ENCODE assay signal across 8 cellular contexts in the genomic region with DNA sequence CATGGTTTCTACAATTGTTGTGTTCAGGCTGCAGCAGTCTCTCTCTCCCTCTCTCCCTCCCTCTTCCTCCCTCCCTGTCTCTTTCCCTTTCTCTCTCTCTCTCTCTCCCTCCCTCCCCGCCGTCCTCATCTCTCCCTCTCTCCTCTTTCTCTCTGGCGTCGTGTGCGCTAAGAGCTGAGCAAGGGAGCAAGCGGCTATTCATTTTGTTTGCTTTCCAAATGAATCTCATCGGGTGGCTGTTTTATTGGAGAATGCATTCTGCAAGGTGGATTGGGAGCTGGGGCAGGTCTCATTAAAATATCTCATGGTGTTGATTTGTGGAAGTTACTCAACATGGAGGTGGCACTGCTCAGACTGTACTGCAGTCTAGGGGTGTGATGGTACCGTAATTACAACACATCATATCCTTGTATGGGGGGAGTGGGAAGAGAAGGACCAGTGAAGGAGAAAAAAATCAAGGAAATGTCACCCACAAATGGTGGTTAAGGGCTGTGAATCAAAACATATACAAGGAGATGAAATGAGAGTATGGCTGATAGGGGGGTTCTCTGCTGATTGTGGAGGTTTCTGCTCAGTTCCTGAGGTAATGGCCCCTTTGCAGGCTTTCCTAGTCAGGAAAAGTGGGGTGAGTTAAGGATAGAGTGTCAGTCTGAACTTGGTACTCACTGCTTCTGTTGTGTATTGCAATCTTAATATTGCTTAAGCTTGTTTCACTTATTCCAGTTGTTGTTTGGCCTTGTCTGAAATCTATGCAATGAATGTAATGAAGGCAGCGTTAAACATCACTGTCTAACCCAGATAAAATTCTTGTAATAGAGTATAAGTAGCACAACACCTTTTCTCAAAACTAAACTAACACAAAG. TPM values are rescaled to one million over a fixed set of nuclear protein-coding genes. Genes with fewer than 3 reads are reported as not detected.
DNase-seq lines count a peak whose midpoint lies in the region; ATAC-seq and TF ChIP-seq lines count a peak whose summit lies in the region.

No MANE protein-coding gene starts in this region.

- DNase-seq in EL (peak; percentile 41), NCI-H2081 (lab: John Stamatoyannopoulos, UW) (peak; percentile 42 to 71), T47D (ENCODE audit: low read depth in 1 of 2, low spot score in 1 of 2) (peak; percentile 30 to 44), left lung (no peak), SK-N-DZ (ENCODE audit: low spot score) (no peak)
- no peak for DNase-seq in activated effector memory CD4-positive, alpha-beta T cell treated with Interleukin-2 at 50 U/mL for 16 hours

- WGBS in thymus: 14% methylated on average over 9 of the region's 9 CpGs

- H3K9me3 ChIP-seq in left lung (no peaks in the 10 kb centered on the region), thymus (ENCODE audit: control insufficient read depth) (no peaks in the 10 kb centered on the region)

- H3K4me3 ChIP-seq in left lung (peak overlapping the region; percentile 98 to 99), thymus (ENCODE audit: low read length) (peak overlapping the region; percentile 83)

- in situ Hi-C loops in T47D (cut with HindIII; ENCODE audit: low pct_unique_long_range_greater_than_20kb, low sequenced_read_pairs): no loop called here

- TF ChIP-seq CTCF in left lung (IDR thresholded peaks at IDR 0.05): no peak

- peaks cover 0 to 40% of the 10 kb centered on the region in 2 donors for H3K36me3 ChIP-seq in left lung
- peaks cover 17% of the 10 kb centered on the region for H3K36me3 ChIP-seq in thymus (ENCODE audit: control insufficient read depth, insufficient read depth)

- intact Hi-C loops in left lung (cut with DNase I): no loop called here

- H3K4me1 ChIP-seq in left lung (peaks cover 10 to 59% of the 10 kb centered on the region in 2 donors), thymus (ENCODE audit: control insufficient read depth, insufficient read depth, low read length) (peaks cover 9% of the 10 kb centered on the region)

- H3K27me3 ChIP-seq in left lung (no peaks in the 10 kb centered on the region), thymus (ENCODE audit: control insufficient read depth, insufficient read depth) (no peaks in the 10 kb centered on the region)

- no peak for ATAC-seq in left lung
- ATAC-seq in HG02678 (IDR thresholded peaks at IDR 0.05; ENCODE audit: unreplicated experiment): no peak

- peak overlapping the region; percentile 95 to 98 for H3K27ac ChIP-seq in left lung
- H3K27ac ChIP-seq in thymus (ENCODE audit: low read depth): peak overlapping the region; percentile 0

RNA-seq across cellular contexts. Expression of a gene that starts 2.7 kb away (rescaled TPM):
- total RNA-seq in left lung: 100 to 1,000 TPM in 1 of 2 donors, 10 to 100 TPM in 1; 84.1 to 112 TPM
- 126 TPM for polyA plus RNA-seq in thymus
- polyA plus RNA-seq in SK-N-DZ (2014; cell fraction: cytosol; rRNA removed): 56.4 and 63.1 TPM in 2 replicates
- polyA plus RNA-seq in SK-N-DZ (2014; cell fraction: nucleus; rRNA removed): 122 and 188 TPM in 2 replicates

RNA-seq across cellular contexts. Expression of a gene that starts 15.8 kb away (rescaled TPM):
- total RNA-seq in left lung: 10 to 100 TPM; 63.4 to 98.8 TPM
- polyA plus RNA-seq in thymus: 38.3 TPM
- polyA plus RNA-seq in SK-N-DZ (2014; cell fraction: cytosol; rRNA removed): 65.4 and 77.8 TPM in 2 replicates
- polyA plus RNA-seq in SK-N-DZ (2014; cell fraction: nucleus; rRNA removed): 81.3 and 103 TPM in 2 replicates

RNA-seq across cellular contexts. Expression of a gene that starts 24.1 kb away (rescaled TPM):
- 10 to 100 TPM in 1 of 2 donors, 1 to 10 TPM in 1; 6.5 to 11.4 TPM for total RNA-seq in left lung
- polyA plus RNA-seq in thymus: 3.2 TPM
- 2.2 and 2.4 TPM in 2 replicates for polyA plus RNA-seq in SK-N-DZ (2014; cell fraction: cytosol; rRNA removed)
- polyA plus RNA-seq in SK-N-DZ (2014; cell fraction: nucleus; rRNA removed): 1.3 and 1.4 TPM in 2 replicates

RNA-seq across cellular contexts. Expression of a gene that starts 52.8 kb away (rescaled TPM):
- 10 to 100 TPM in 1 of 2 donors, 1 to 10 TPM in 1; 7.4 to 13.1 TPM for total RNA-seq in left lung
- 17.4 TPM for polyA plus RNA-seq in thymus
- 3.4 and 4.8 TPM in 2 replicates for polyA plus RNA-seq in SK-N-DZ (2014; cell fraction: cytosol; rRNA removed)
- 31.7 and 37.3 TPM in 2 replicates for polyA plus RNA-seq in SK-N-DZ (2014; cell fraction: nucleus; rRNA removed)

Comparison
In these comparisons a context has a peak if more than half of its experiments do, and no peak if none do; other contexts are left out.
1. DNase-seq: peak in EL (single experiment), NCI-H2081 (2 of 2) and T47D (2 of 2); none in left lung (0 of 2), SK-N-DZ (single experiment) and activated effector memory CD4-positive, alpha-beta T cell treated with Interleukin-2 at 50 U/mL for 16 hours (single experiment).